2 cellular contexts compared by ENCODE assay signal in the genomic region with DNA sequence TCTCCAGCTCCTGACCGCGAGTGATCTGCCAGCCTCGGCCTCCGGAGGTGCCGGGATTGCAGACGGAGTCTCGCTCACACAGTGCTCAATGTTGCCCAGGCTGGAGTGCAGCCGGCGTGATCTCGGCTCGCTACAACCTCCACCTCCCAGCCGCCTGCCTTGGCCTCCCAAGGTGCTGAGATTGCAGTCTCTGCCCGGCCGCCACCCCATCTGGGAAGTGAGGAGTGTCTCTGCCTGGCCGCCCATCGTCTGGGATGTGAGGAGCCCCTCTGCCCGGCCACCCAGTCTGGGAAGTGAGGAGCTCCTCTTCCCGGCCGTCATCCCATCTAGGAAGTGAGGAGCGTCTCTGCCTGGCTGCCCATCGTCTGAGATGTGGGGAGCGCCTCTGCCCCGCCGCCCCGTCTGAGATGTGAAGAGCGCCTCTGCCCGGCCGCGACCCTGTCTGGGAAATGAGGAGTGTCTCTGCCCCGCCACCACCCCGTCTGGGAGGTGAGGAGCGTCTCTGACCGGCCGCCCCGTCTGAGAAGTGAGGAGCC. TPM values are rescaled to one million over a fixed set of nuclear protein-coding genes. Genes with fewer than 3 reads are reported as not detected.
"Had no signal": no experiment of that assay in that cellular context is flagged by ENCODE, and none has a peak within 500 bp of the region (broad histone marks: within the 10 kb centered on the region; RNA-seq: fewer than 3 reads in every experiment).

No MANE protein-coding gene starts in this region.

RNA-seq across cellular contexts. Expression of a gene that starts 9.6 kb away (rescaled TPM):
- total RNA-seq: LHCN-M2 had no signal

RNA-seq across cellular contexts. Expression of a gene that starts 53.4 kb away (rescaled TPM):
- total RNA-seq: MCF 10A had no signal
